In the genomic region with DNA sequence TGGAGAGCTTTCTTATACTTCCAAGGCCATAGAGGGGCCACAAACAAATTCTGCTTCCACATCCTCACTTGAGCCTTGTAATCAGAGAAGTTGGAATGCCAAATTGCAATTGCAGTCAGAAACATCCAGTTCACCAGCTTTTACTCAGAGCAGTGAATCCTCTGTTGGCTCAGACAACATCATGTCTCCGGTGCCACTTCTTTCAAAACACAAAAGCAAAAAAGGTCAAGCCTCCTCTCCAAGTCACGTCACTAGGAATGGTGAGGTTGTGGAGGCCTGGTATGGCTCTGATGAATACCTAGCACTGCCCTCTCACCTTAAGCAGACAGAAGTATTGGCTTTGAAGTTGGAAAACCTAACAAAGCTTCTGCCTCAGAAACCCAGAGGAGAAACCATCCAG, we compare ENCODE assay signal across 25 cellular contexts.
DNase-seq lines count a peak whose midpoint lies in the region; ATAC-seq and TF ChIP-seq lines count a peak whose summit lies in the region.
"Had no signal": no experiment of that assay in that cellular context is flagged by ENCODE, and none has a peak within 500 bp of the region (broad histone marks: within the 10 kb centered on the region; RNA-seq: fewer than 3 reads in every experiment).

No MANE protein-coding gene starts in this region.

- ATAC-seq in left ventricle myocardium superior (peak; percentile 5), Right ventricle myocardium inferior (no peak), gastrocnemius medialis (peak in 1 of 2 donors; percentile 64)
- ATAC-seq: HepG2, Panc1 had no signal

- H3K27me3 ChIP-seq in dorsolateral prefrontal cortex (no peaks in the 10 kb centered on the region), gastrocnemius medialis (no peaks in the 10 kb centered on the region)

- in situ Hi-C loops in gastrocnemius medialis (cut with MboI; ENCODE audit: low sequenced_read_pairs in 4 of 4) = no loop called here

- peak overlapping the region in 56 of 59 donors; percentile 5 to 85 (median 64) for H3K27ac ChIP-seq in dorsolateral prefrontal cortex
- peak overlapping the region; percentile 55 to 76 (median 68) for H3K27ac ChIP-seq in gastrocnemius medialis
- H3K27ac ChIP-seq: RWPE1 had no signal

- intact Hi-C loops in left ventricle myocardium superior (cut with micrococcal nuclease) = no loop called here
- intact Hi-C loops in Right ventricle myocardium inferior (cut with DNase I) = no loop called here
- intact Hi-C loops in dorsolateral prefrontal cortex (cut with DNase I) = no loop called here
- intact Hi-C loops in gastrocnemius medialis (cut with DNase I; ENCODE audit: low total_unique reads) = no loop called here

- no peak for TF ChIP-seq POLR2A in gastrocnemius medialis (IDR thresholded peaks at IDR 0.05)

- peaks cover 39 to 50% of the 10 kb centered on the region in 2 donors for H3K4me1 ChIP-seq in gastrocnemius medialis

- H3K9me3 ChIP-seq in gastrocnemius medialis = no peaks in the 10 kb centered on the region

- no peak for TF ChIP-seq CTCF in dorsolateral prefrontal cortex (IDR thresholded peaks at IDR 0.05 in 54 of 56, conservative IDR thresholded peaks at IDR 0.05 in 2 of 56; ENCODE audit: low read depth in 1 of 56, partially characterized antibody in 56 of 56)
- TF ChIP-seq CTCF in gastrocnemius medialis (IDR thresholded peaks at IDR 0.05 in 4 of 5, conservative IDR thresholded peaks at IDR 0.05 in 1 of 5) = no peak

- H3K4me3 ChIP-seq in dorsolateral prefrontal cortex (peak overlapping the region in 1 of 59 donors; percentile 40), gastrocnemius medialis (no peak overlapping the region)

- no peaks in the 10 kb centered on the region for H3K36me3 ChIP-seq in gastrocnemius medialis

- DNase-seq in left ventricle myocardium superior (no peak), Right ventricle myocardium inferior (ENCODE audit: missing footprints) (no peak), dorsolateral prefrontal cortex (no peak), gastrocnemius medialis (no peak), Kasumi-1 (lab: John Stamatoyannopoulos, UW) (no peak), Ammon's horn (ENCODE audit: low spot score) (no peak), HPDE6-E6E7 (ENCODE audit: extremely low spot score) (no peak)
- DNase-seq: 8988T, ACHN, DMS153, DND-41, GOT3, HCEC 1CT, Karpas-422, NCI-H1092 treated with DMSO at 0.1 percent for 48 hours, NCI-H146, NCI-H1930, NCI-H2171, NCI-H226, NCI-H510A, NCI-H69, SHP77 treated with DMSO at 0.1 percent for 48 hours had no signal
